Comparison of ENCODE assay signal across 8 cellular contexts in genomic region chr5:107248065-107248695, GRCh38.
DNase-seq lines count a peak whose midpoint lies in the region; ATAC-seq and TF ChIP-seq lines count a peak whose summit lies in the region.

No MANE protein-coding gene starts in this region.

- H3K4me1 ChIP-seq in left lung, result no peaks in the 10 kb centered on the region

- intact Hi-C loops in left lung (cut with DNase I), result no loop called here

- H3K27ac ChIP-seq in left lung, result no peak overlapping the region

- peak; percentile 35 for DNase-seq in activated CD4-positive, CD25-positive, alpha-beta regulatory T cell treated with anti-CD3 and anti-CD28 coated beads, Interleukin-2, amount 50 U/mL, for 72 hours
- peak; percentile 21 for DNase-seq in RKO (ENCODE audit: low spot score)
- peak; percentile 72 to 73 for DNase-seq in cardiac fibroblast (ENCODE audit: low read depth in 2 of 2)
- DNase-seq in left lung, result peak in 1 of 2 donors; percentile 58
- DNase-seq in stimulated activated naive CD8-positive, alpha-beta T cell treated with anti-CD3 and anti-CD28 coated beads, Interleukin-15, Interleukin-2, amounts not matched to agents 100 U/mL and 50 U/mL, for 24 hours, result peak; percentile 55
- no peak for DNase-seq in GF-D8 (lab: John Stamatoyannopoulos, UW)

- ATAC-seq in activated CD4-positive, CD25-positive, alpha-beta regulatory T cell treated with anti-CD3 and anti-CD28 coated beads, Interleukin-2, amount 50 U/mL, for 24 hours, result no peak
- peak; percentile 59 for ATAC-seq in HG03175 (IDR thresholded peaks at IDR 0.05; ENCODE audit: unreplicated experiment)
- ATAC-seq in left lung, result peak; percentile 79
- no peak for ATAC-seq in stimulated activated naive CD8-positive, alpha-beta T cell treated with anti-CD3 and anti-CD28 coated beads, Interleukin-15, Interleukin-2, amounts not matched to agents 100 U/mL and 50 U/mL, for 24 hours

- H3K36me3 ChIP-seq in left lung, result no peaks in the 10 kb centered on the region

- no peak overlapping the region for H3K4me3 ChIP-seq in cardiac fibroblast (replicated peaks in 1 of 2; ENCODE audit: low read depth in 2 of 2, low read length in 2 of 2)
- H3K4me3 ChIP-seq in left lung, result no peak overlapping the region

- TF ChIP-seq CTCF in cardiac fibroblast (IDR thresholded peaks at IDR 0.05; ENCODE audit: low read depth, low read length) (peak; percentile 75), left lung (IDR thresholded peaks at IDR 0.05) (peak; percentile 70 to 71)

- no peaks in the 10 kb centered on the region for H3K9me3 ChIP-seq in left lung

- no peaks in the 10 kb centered on the region for H3K27me3 ChIP-seq in left lung

Comparison
In these comparisons a context has a peak if more than half of its experiments do, and no peak if none do; other contexts are left out.
1. ATAC-seq: peak in HG03175 (single experiment) and left lung (single experiment); none in activated CD4-positive, CD25-positive, alpha-beta regulatory T cell treated with anti-CD3 and anti-CD28 coated beads, Interleukin-2, amount 50 U/mL, for 24 hours (0 of 2) and stimulated activated naive CD8-positive, alpha-beta T cell treated with anti-CD3 and anti-CD28 coated beads, Interleukin-15, Interleukin-2, amounts not matched to agents 100 U/mL and 50 U/mL, for 24 hours (single experiment).